ENCODE assay signal across 1 cellular context in the genomic region with DNA sequence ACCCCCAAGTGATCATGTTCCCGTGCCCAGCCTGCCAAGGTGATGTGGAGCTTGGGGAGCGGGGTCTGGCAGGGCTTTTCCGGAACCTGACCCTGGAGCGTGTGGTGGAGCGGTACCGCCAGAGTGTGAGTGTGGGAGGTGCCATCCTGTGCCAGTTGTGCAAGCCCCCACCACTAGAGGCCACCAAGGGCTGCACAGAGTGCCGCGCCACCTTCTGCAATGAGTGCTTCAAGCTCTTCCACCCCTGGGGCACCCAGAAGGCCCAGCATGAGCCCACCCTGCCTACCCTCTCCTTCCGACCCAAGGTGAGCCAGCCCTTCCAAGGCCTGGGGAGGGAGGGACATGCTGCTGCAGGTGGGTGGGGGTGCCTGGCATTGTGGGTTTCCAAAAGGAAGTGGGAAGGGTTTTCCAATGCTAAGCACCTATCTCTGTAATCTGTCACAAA.
TF ChIP-seq lines count a peak whose summit lies in the region.

No MANE protein-coding gene starts in this region.

TF ChIP-seq in GM12878, 131 proteins besides CTCF, POLR2A, EP300 and RAD21:
- TF ChIP-seq BACH1 (IDR thresholded peaks at IDR 0.05; ENCODE audit: borderline replicate concordance) (no peak), ZBTB33 (IDR thresholded peaks at IDR 0.05) (0 out of 2 replicates have a peak, but pooled peaks have one; percentile 43), RB1 (IDR thresholded peaks at IDR 0.05; ENCODE audit: borderline replicate concordance) (no peak), CEBPZ (IDR thresholded peaks at IDR 0.05; ENCODE audit: low read depth, low read length) (no peak), MYB (IDR thresholded peaks at IDR 0.05; ENCODE audit: borderline replicate concordance, low read depth, low read length) (no peak), MXI1 (IDR thresholded peaks at IDR 0.05; ENCODE audit: low read depth, low read length) (no peak), HDGF (IDR thresholded peaks at IDR 0.05) (no peak), ETV6 (conservative IDR thresholded peaks at IDR 0.05 in 1 of 2, IDR thresholded peaks at IDR 0.05 in 1 of 2; ENCODE audit: borderline replicate concordance in 1 of 2, low read depth in 1 of 2) (no peak), YY1 (IDR thresholded peaks at IDR 0.05; ENCODE audit: low read depth, low read length) (no peak)
